ENCODE assay signal across 19 cellular contexts in the genomic region with DNA sequence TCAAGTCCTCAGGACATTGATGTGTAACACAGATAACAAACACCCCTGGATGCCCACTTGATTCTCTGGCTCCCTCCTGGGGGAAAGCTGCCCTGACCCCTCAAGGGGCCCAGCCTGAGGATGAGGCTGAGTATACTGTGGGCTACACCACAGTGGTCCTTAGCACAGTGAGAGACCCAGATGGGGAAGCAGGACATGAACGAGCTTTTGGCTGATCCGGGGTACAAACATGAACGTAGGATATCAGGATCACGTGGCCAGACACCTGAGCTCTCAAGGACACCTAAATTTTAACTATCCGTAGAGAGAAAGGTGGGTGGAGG.
A peak's percentile ranks its signal among the peaks of the same experiment; 100 is the strongest.
DNase-seq lines count a peak whose midpoint lies in the region; ATAC-seq, FAIRE-seq and TF ChIP-seq lines count a peak whose summit lies in the region.
"Had no signal": no experiment of that assay in that cellular context is flagged by ENCODE, and none has a peak within 500 bp of the region (broad histone marks: within the 10 kb centered on the region; RNA-seq: fewer than 3 reads in every experiment).

No MANE protein-coding gene starts in this region.

- H3K9me3 ChIP-seq in MM.1S (replicated peaks; ENCODE audit: insufficient read depth, low read length) (no peaks in the 10 kb centered on the region), keratinocyte (ENCODE audit: control insufficient read depth, low read depth, low read length) (no peaks in the 10 kb centered on the region)
- H3K9me3 ChIP-seq: body of pancreas, SJSA1, transverse colon had no signal

- H3K9me2 ChIP-seq in MM.1S (replicated peaks; ENCODE audit: insufficient read depth, low read length) = no peaks in the 10 kb centered on the region

- H3K27me3 ChIP-seq in MM.1S (replicated peaks; ENCODE audit: insufficient read depth, low read length) = no peaks in the 10 kb centered on the region
- no peaks in the 10 kb centered on the region for H3K27me3 ChIP-seq in keratinocyte (ENCODE audit: control insufficient read depth, extremely low read depth, insufficient read depth, low read length)
- H3K27me3 ChIP-seq: body of pancreas had no signal

- H3K79me2 ChIP-seq in MM.1S (ENCODE audit: low read length) (no peaks in the 10 kb centered on the region), keratinocyte (ENCODE audit: control insufficient read depth, insufficient read depth, low read length) (no peaks in the 10 kb centered on the region)

- peak overlapping the region; percentile 85 for H3K4me2 ChIP-seq in MM.1S (ENCODE audit: low read depth, low read length)
- H3K4me2 ChIP-seq in keratinocyte (ENCODE audit: control insufficient read depth, extremely low read depth, insufficient read depth, low read depth, low read length) = no peak overlapping the region

- H3K36me3 Mint-ChIP-seq in activated T-cell treated with anti-CD3 and anti-CD28 coated beads, Interleukin-2, amount 50 U/mL, for 72 hours (ENCODE audit: insufficient read depth in 2 of 2) = no peaks in the 10 kb centered on the region
- H3K36me3 Mint-ChIP-seq in activated T-cell treated with anti-CD3 and anti-CD28 coated beads, Interleukin-2, amount 50 U/mL, for 24 hours (ENCODE audit: low read depth) = no peaks in the 10 kb centered on the region
- H3K36me3 Mint-ChIP-seq in stimulated activated effector memory CD8-positive, alpha-beta T cell treated with anti-CD3 and anti-CD28 coated beads, Interleukin-12 subunit alpha, Interleukin-12 subunit beta, amount 100 ng/mL, for 72 hours = no peaks in the 10 kb centered on the region
- H3K36me3 Mint-ChIP-seq: activated naive CD8-positive, alpha-beta T cell treated with anti-CD3 and anti-CD28 coated beads, Interleukin-2, amount 10 ng/mL, durations not matched to agents 7 days and 5 days had no signal

- no peak for FAIRE-seq in keratinocyte (lab: Jason Lieb, UNC)
- FAIRE-seq: frontal cortex, RCC 7860 had no signal

- H3K4me3 Mint-ChIP-seq in activated T-cell treated with anti-CD3 and anti-CD28 coated beads, Interleukin-2, amount 50 U/mL, for 72 hours = no peak overlapping the region
- H3K4me3 Mint-ChIP-seq in activated T-cell treated with anti-CD3 and anti-CD28 coated beads, Interleukin-2, amount 50 U/mL, for 24 hours = no peak overlapping the region
- H3K4me3 Mint-ChIP-seq in stimulated activated effector memory CD8-positive, alpha-beta T cell treated with anti-CD3 and anti-CD28 coated beads, Interleukin-12 subunit alpha, Interleukin-12 subunit beta, amount 100 ng/mL, for 72 hours = no peak overlapping the region
- H3K4me3 Mint-ChIP-seq: activated naive CD8-positive, alpha-beta T cell treated with anti-CD3 and anti-CD28 coated beads, Interleukin-2, amount 10 ng/mL, durations not matched to agents 7 days and 5 days had no signal

- no peak for TF ChIP-seq CTCF in MM.1S (IDR thresholded peaks at IDR 0.05; ENCODE audit: low read length)
- TF ChIP-seq CTCF in keratinocyte (optimal IDR thresholded peaks at IDR 0.05 in 1 of 3, IDR thresholded peaks at IDR 0.05 in 1 of 3, conservative IDR thresholded peaks at IDR 0.05 in 1 of 3; ENCODE audit: extremely low read depth in 1 of 3, insufficient read depth in 2 of 3, low read length in 3 of 3) = no peak

- H3F3A ChIP-seq in MM.1S (ENCODE audit: insufficient read depth, low read length) = no peaks in the 10 kb centered on the region

- no peak for DNase-seq in activated T-cell treated with anti-CD3 and anti-CD28 coated beads, Interleukin-2, amount 50 U/mL, for 72 hours
- no peak for DNase-seq in activated T-cell treated with anti-CD3 and anti-CD28 coated beads, Interleukin-2, amount 50 U/mL, for 24 hours
- DNase-seq in MM.1S (no peak), keratinocyte (ENCODE audit: low read depth, low spot score) (no peak), NCI-H2196 treated with DMSO at 0.1 percent for 48 hours (lab: John Stamatoyannopoulos, UW; ENCODE audit: unreplicated experiment) (no peak)
- no peak for DNase-seq in stimulated activated effector memory CD8-positive, alpha-beta T cell treated with anti-CD3 and anti-CD28 coated beads, Interleukin-12 subunit alpha, Interleukin-12 subunit beta, amount 100 ng/mL, for 72 hours (ENCODE audit: low spot score in 2 of 2)
- DNase-seq: 8988T, DMS79 treated with DMSO at 0.1 percent for 48 hours, GOT3 had no signal

- H3K4me1 Mint-ChIP-seq in activated T-cell treated with anti-CD3 and anti-CD28 coated beads, Interleukin-2, amount 50 U/mL, for 72 hours (ENCODE audit: low read depth) = peaks cover 9% of the 10 kb centered on the region
- peaks cover 8% of the 10 kb centered on the region for H3K4me1 Mint-ChIP-seq in activated T-cell treated with anti-CD3 and anti-CD28 coated beads, Interleukin-2, amount 50 U/mL, for 24 hours (ENCODE audit: low read depth)
- peaks cover 11% of the 10 kb centered on the region for H3K4me1 Mint-ChIP-seq in stimulated activated effector memory CD8-positive, alpha-beta T cell treated with anti-CD3 and anti-CD28 coated beads, Interleukin-12 subunit alpha, Interleukin-12 subunit beta, amount 100 ng/mL, for 72 hours

- no peaks in the 10 kb centered on the region for H3K9me3 Mint-ChIP-seq in activated T-cell treated with anti-CD3 and anti-CD28 coated beads, Interleukin-2, amount 50 U/mL, for 72 hours
- H3K9me3 Mint-ChIP-seq in activated T-cell treated with anti-CD3 and anti-CD28 coated beads, Interleukin-2, amount 50 U/mL, for 24 hours = no peaks in the 10 kb centered on the region
- H3K9me3 Mint-ChIP-seq in stimulated activated effector memory CD8-positive, alpha-beta T cell treated with anti-CD3 and anti-CD28 coated beads, Interleukin-12 subunit alpha, Interleukin-12 subunit beta, amount 100 ng/mL, for 72 hours = no peaks in the 10 kb centered on the region
- H3K9me3 Mint-ChIP-seq: activated naive CD8-positive, alpha-beta T cell treated with anti-CD3 and anti-CD28 coated beads, Interleukin-2, amount 10 ng/mL, durations not matched to agents 7 days and 5 days; activated T-helper 2 cell treated with anti-CD3 and anti-CD28 coated beads, Interferon-gamma antibody, Interleukin-2, Interleukin-4, amounts not matched to agents 10 μg/mL and 5 μg/mL and 100 μg/mL, durations not matched to agents 14 hours and 24 hours and 36 hours had no signal

- H3K4me1 ChIP-seq in MM.1S (ENCODE audit: low read length) (peaks cover 18% of the 10 kb centered on the region), keratinocyte (ENCODE audit: control insufficient read depth, extremely low read depth, insufficient read depth, low read length) (no peaks in the 10 kb centered on the region)
- H3K4me1 ChIP-seq: SJSA1 had no signal

- dilution Hi-C loops in keratinocyte (cut with MboI; ENCODE audit: extremely low pct_ligation_motif_present, low sequenced_read_pairs) = no loop called here

- H2AFZ ChIP-seq in MM.1S (ENCODE audit: low read length) = peak overlapping the region; percentile 91
- H2AFZ ChIP-seq in keratinocyte (ENCODE audit: control insufficient read depth, low read length) = peak overlapping the region; percentile 79

- H3K4me3 ChIP-seq in MM.1S (ENCODE audit: low read length) (no peak overlapping the region), keratinocyte (ENCODE audit: control insufficient read depth in 2 of 3, extremely low read depth in 1 of 3, insufficient read depth in 2 of 3, low read depth in 1 of 3, low read length in 3 of 3) (no peak overlapping the region)
- H3K4me3 ChIP-seq: body of pancreas, SJSA1, skin epidermis had no signal

- H3K27ac Mint-ChIP-seq in activated T-cell treated with anti-CD3 and anti-CD28 coated beads, Interleukin-2, amount 50 U/mL, for 72 hours = peak overlapping the region; percentile 76
- H3K27ac Mint-ChIP-seq in activated T-cell treated with anti-CD3 and anti-CD28 coated beads, Interleukin-2, amount 50 U/mL, for 24 hours = no peak overlapping the region
- H3K27ac Mint-ChIP-seq in stimulated activated effector memory CD8-positive, alpha-beta T cell treated with anti-CD3 and anti-CD28 coated beads, Interleukin-12 subunit alpha, Interleukin-12 subunit beta, amount 100 ng/mL, for 72 hours = peak overlapping the region; percentile 88

- H3K36me3 ChIP-seq in MM.1S (replicated peaks; ENCODE audit: insufficient read depth, low read length) (no peaks in the 10 kb centered on the region), keratinocyte (ENCODE audit: control insufficient read depth in 2 of 2, extremely low read depth in 1 of 2, insufficient read depth in 2 of 2, low read length in 2 of 2) (no peaks in the 10 kb centered on the region)
- H3K36me3 ChIP-seq: SJSA1, transverse colon had no signal

- peak overlapping the region; percentile 33; the same call in 1 of the 2 replicates for H3K27ac ChIP-seq in MM.1S (ENCODE audit: low read length)
- H3K27ac ChIP-seq in keratinocyte (ENCODE audit: control insufficient read depth, insufficient read depth, low read length) = no peak overlapping the region
- H3K27ac ChIP-seq: body of pancreas, SJSA1, skin epidermis had no signal

- H3K9ac ChIP-seq in MM.1S (ENCODE audit: low read length) = peak overlapping the region; percentile 64
- no peak overlapping the region for H3K9ac ChIP-seq in keratinocyte (ENCODE audit: control insufficient read depth, extremely low read depth, insufficient read depth, low read length)

- no peaks in the 10 kb centered on the region for H3K27me3 Mint-ChIP-seq in activated T-cell treated with anti-CD3 and anti-CD28 coated beads, Interleukin-2, amount 50 U/mL, for 72 hours (ENCODE audit: low read depth)
- peaks cover 7% of the 10 kb centered on the region for H3K27me3 Mint-ChIP-seq in activated T-cell treated with anti-CD3 and anti-CD28 coated beads, Interleukin-2, amount 50 U/mL, for 24 hours

- no peaks in the 10 kb centered on the region for H3K9me1 ChIP-seq in keratinocyte (ENCODE audit: control insufficient read depth, extremely low read depth, insufficient read depth, low read length)

- no peak for ATAC-seq in activated T-cell treated with anti-CD3 and anti-CD28 coated beads, Interleukin-2, amount 50 U/mL, for 72 hours (replicated peaks in 1 of 2)
- no peak for ATAC-seq in stimulated activated effector memory CD8-positive, alpha-beta T cell treated with anti-CD3 and anti-CD28 coated beads, Interleukin-12 subunit alpha, Interleukin-12 subunit beta, amount 100 ng/mL, for 72 hours
- ATAC-seq in HG02763 (IDR thresholded peaks at IDR 0.05; ENCODE audit: unreplicated experiment) = no peak
- ATAC-seq in GM18502 (IDR thresholded peaks at IDR 0.05; ENCODE audit: poor library complexity, unreplicated experiment) = no peak

- no peaks in the 10 kb centered on the region for H4K20me1 ChIP-seq in MM.1S (ENCODE audit: insufficient read depth, low read length)
- no peaks in the 10 kb centered on the region for H4K20me1 ChIP-seq in keratinocyte (ENCODE audit: control insufficient read depth, extremely low read depth, insufficient read depth, low read length)
